9 cellular contexts compared by ENCODE assay signal in the genomic region with DNA sequence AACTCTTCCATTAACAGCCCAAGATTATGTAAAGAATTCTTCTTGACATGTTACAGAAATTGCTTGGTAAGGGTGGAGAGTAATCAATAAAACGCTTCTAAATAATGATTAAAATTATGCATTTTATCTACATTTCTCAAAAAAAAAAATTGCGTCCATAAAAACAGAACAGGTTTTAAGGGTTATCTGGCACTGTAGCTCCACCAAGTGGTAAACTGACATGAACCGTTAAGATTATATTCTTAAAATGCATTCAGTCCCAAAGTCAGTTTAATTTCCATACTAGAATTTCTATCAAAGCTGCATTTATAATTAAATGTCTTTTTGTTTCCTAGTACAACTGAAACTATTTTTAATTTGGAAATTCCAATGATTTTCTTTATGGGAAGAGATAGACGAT.
A peak's percentile ranks its signal among the peaks of the same experiment; 100 is the strongest.
DNase-seq lines count a peak whose midpoint lies in the region; ATAC-seq and TF ChIP-seq lines count a peak whose summit lies in the region.
"Had no signal": no experiment of that assay in that cellular context is flagged by ENCODE, and none has a peak within 500 bp of the region (broad histone marks: within the 10 kb centered on the region; RNA-seq: fewer than 3 reads in every experiment).

No MANE protein-coding gene starts in this region.

- H3K4me1 Mint-ChIP-seq in natural killer cell: no peaks in the 10 kb centered on the region

- in situ Hi-C loops in G401 (cut with HindIII; ENCODE audit: low sequenced_read_pairs) (no loop called here), mammary epithelial cell (cut with MboI; ENCODE audit: low sequenced_read_pairs in 2 of 2) (loop anchor here (10.0 to 25.0 kb wide), 4 partner anchors 310 to 1097 kb away; no protein-coding TSS in a partner anchor)

- H2AFZ ChIP-seq in Loucy (ENCODE audit: low read length) (no peak overlapping the region), mammary epithelial cell (ENCODE audit: low read depth, low read length) (no peak overlapping the region)

- H3K27me3 Mint-ChIP-seq in natural killer cell (ENCODE audit: low read depth in 2 of 2): peaks cover 0 to 7% of the 10 kb centered on the region in 2 donors

- no peak overlapping the region for H3K27ac Mint-ChIP-seq in natural killer cell

- no peaks in the 10 kb centered on the region for H3K79me2 ChIP-seq in Loucy (ENCODE audit: insufficient read depth, low read length)
- no peaks in the 10 kb centered on the region for H3K79me2 ChIP-seq in mammary epithelial cell (ENCODE audit: insufficient read depth, low read length)

- H3K9ac ChIP-seq in Loucy (ENCODE audit: low read depth, low read length, poor library complexity, severe bottlenecking) (no peak overlapping the region), mammary epithelial cell (ENCODE audit: insufficient read depth, low read length) (no peak overlapping the region)

- TF ChIP-seq CTCF in Loucy (conservative IDR thresholded peaks at IDR 0.05; ENCODE audit: low read length): peak; percentile 77
- peak; percentile 53 to 60 for TF ChIP-seq CTCF in mammary epithelial cell (conservative IDR thresholded peaks at IDR 0.05 in 1 of 2, IDR thresholded peaks at IDR 0.05 in 1 of 2; ENCODE audit: extremely low read depth in 1 of 2, insufficient read depth in 1 of 2, low read depth in 1 of 2, low read length in 2 of 2)
- TF ChIP-seq CTCF in testis (IDR thresholded peaks at IDR 0.05): peak in 1 of 3 experiments; percentile 35
- no peak for TF ChIP-seq CTCF in natural killer cell (IDR thresholded peaks at IDR 0.05)

- H3K4me1 ChIP-seq in Loucy (ENCODE audit: insufficient read depth, low read length, poor library complexity, severe bottlenecking): no peaks in the 10 kb centered on the region
- peaks cover 18% of the 10 kb centered on the region for H3K4me1 ChIP-seq in mammary epithelial cell (ENCODE audit: insufficient read depth, low read length)
- H3K4me1 ChIP-seq in testis: no peaks in the 10 kb centered on the region

- H3K9me3 Mint-ChIP-seq in natural killer cell: no peaks in the 10 kb centered on the region

- H3K9me2 ChIP-seq in Loucy (replicated peaks; ENCODE audit: low read depth, low read length): no peaks in the 10 kb centered on the region

- no peak for ATAC-seq in natural killer cell
- ATAC-seq: mucosa of descending colon had no signal

- H3K27ac ChIP-seq in mammary epithelial cell (ENCODE audit: insufficient read depth, low read depth, low read length): no peak overlapping the region
- no peak overlapping the region for H3K27ac ChIP-seq in testis

- dilution Hi-C loops in mammary epithelial cell (cut with HindIII; ENCODE audit: low sequenced_read_pairs): no loop called here

- CTCF ChIA-PET in mammary epithelial cell (lab: Charles Lee; ENCODE audit: low non-redundant PET): no interaction called here

- BruUV-seq in mammary epithelial cell (replicated peaks; lab: Mats Ljungman, UMichigan): no TSS peak

- H4K20me1 ChIP-seq in Loucy (ENCODE audit: insufficient read depth, low read length, poor library complexity, severe bottlenecking) (no peaks in the 10 kb centered on the region), mammary epithelial cell (ENCODE audit: insufficient read depth, low read length) (no peaks in the 10 kb centered on the region)

- DNase-seq in G401 (ENCODE audit: low spot score): peak; percentile 70
- no peak for DNase-seq in mammary epithelial cell
- DNase-seq in myocyte (ENCODE audit: low read depth): peak; percentile 51
- DNase-seq in testis: no peak
- DNase-seq in AG08396 (ENCODE audit: low spot score): no peak
- DNase-seq in natural killer cell: no peak
- no peak for DNase-seq in occipital lobe (lab: John Stamatoyannopoulos, UW)

- H3F3A ChIP-seq in Loucy (ENCODE audit: low read depth): no peaks in the 10 kb centered on the region

- no peak overlapping the region for H3K4me3 ChIP-seq in Loucy (ENCODE audit: low read length, poor library complexity, severe bottlenecking)
- no peak overlapping the region for H3K4me3 ChIP-seq in mammary epithelial cell (replicated peaks in 1 of 3; ENCODE audit: insufficient read depth in 1 of 3, low read depth in 2 of 3, low read length in 3 of 3)
- no peak overlapping the region for H3K4me3 ChIP-seq in testis
- H3K4me3 ChIP-seq: mucosa of descending colon had no signal

- intact Hi-C loops in mammary epithelial cell (cut with micrococcal nuclease): loop anchor here (1.0 to 5.0 kb wide), 2 partner anchors 405 to 1287 kb away; partner anchors contain the start of gene ARSJ
- intact Hi-C loops in testis (cut with DNase I; ENCODE audit: low total_unique reads): loop anchor here (10.0 kb wide), 1 partner anchor 270 kb away; no protein-coding TSS in a partner anchor
- intact Hi-C loops in natural killer cell (cut with micrococcal nuclease): loop anchor here (5.0 to 10.0 kb wide), 2 partner anchors 313 to 990 kb away; no protein-coding TSS in a partner anchor

- 9% methylated on average over 4 of the region's 4 CpGs for WGBS in mammary epithelial cell (ENCODE audit: low coverage, missing lambda C conversion rate)
- 21 to 23% methylated on average over 4 of the region's 4 CpGs for WGBS in testis, 2 donors

- H3K36me3 ChIP-seq in Loucy (ENCODE audit: insufficient read depth, low read length): no peaks in the 10 kb centered on the region
- no peaks in the 10 kb centered on the region for H3K36me3 ChIP-seq in mammary epithelial cell (ENCODE audit: insufficient read depth, low read length)
- H3K36me3 ChIP-seq in testis (ENCODE audit: low read depth, missing control alignments): no peaks in the 10 kb centered on the region

- no peak for TF ChIP-seq POLR2A in testis (IDR thresholded peaks at IDR 0.05)

- H3K36me3 Mint-ChIP-seq in natural killer cell: no peaks in the 10 kb centered on the region

- H3K27me3 ChIP-seq in Loucy (ENCODE audit: insufficient read depth, low read length, poor library complexity, severe bottlenecking) (no peaks in the 10 kb centered on the region), mammary epithelial cell (ENCODE audit: insufficient read depth, low read length) (no peaks in the 10 kb centered on the region), testis (no peaks in the 10 kb centered on the region)

- H3K9me3 ChIP-seq in Loucy (ENCODE audit: insufficient read depth, low read depth, low read length) (no peaks in the 10 kb centered on the region), mammary epithelial cell (replicated peaks; ENCODE audit: insufficient read depth, low read length) (no peaks in the 10 kb centered on the region), testis (no peaks in the 10 kb centered on the region)
- H3K9me3 ChIP-seq: mucosa of descending colon had no signal

- H3K4me2 ChIP-seq in Loucy (ENCODE audit: low read depth, low read length, poor library complexity, severe bottlenecking): no peak overlapping the region
- H3K4me2 ChIP-seq in mammary epithelial cell (ENCODE audit: insufficient read depth, low read depth, low read length): no peak overlapping the region

- H3K4me3 Mint-ChIP-seq in natural killer cell: no peak overlapping the region

Comparison
In these comparisons a context has a peak if more than half of its experiments do, and no peak if none do; other contexts are left out.
1. DNase-seq: peak in G401 (single experiment) and myocyte (single experiment); none in mammary epithelial cell (single experiment), testis (single experiment), AG08396 (single experiment), natural killer cell (single experiment) and occipital lobe (single experiment).